ENCODE assay signal across 19 cellular contexts in the genomic region with DNA sequence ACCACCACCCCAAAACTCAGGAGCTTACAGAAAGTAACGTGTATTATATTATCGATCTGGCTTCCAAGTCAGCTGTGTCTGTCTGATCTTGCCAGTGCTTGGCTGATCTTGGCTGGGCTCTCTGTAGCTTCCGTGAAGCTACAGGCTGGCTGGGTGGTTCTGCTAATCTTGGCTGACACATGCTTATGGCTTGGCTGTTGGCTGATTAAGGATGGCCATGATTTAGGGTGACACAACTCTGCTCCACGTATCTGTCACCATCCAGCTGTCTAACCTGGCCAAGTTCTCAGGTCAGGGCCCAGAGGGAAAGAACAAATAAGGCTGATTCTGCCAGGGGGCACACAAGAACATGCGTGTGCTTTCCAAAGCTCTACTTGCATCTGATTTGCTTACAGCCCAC.
"Had no signal": no experiment of that assay in that cellular context is flagged by ENCODE, and none has a peak within 500 bp of the region (broad histone marks: within the 10 kb centered on the region; RNA-seq: fewer than 3 reads in every experiment).

No MANE protein-coding gene starts in this region.

- H3K4me1 ChIP-seq: left lung, parathyroid adenoma had no signal

- H3K36me3 ChIP-seq: left lung, thoracic aorta, upper lobe of left lung had no signal

- H3K27me3 ChIP-seq: left lung, upper lobe of left lung had no signal

- H3K4me3 ChIP-seq: left lung, thoracic aorta, upper lobe of left lung had no signal

- H3K9me3 ChIP-seq: left lung, thoracic aorta, upper lobe of left lung had no signal

- H3K27ac ChIP-seq: left lung, parathyroid adenoma, thoracic aorta, upper lobe of left lung had no signal

- DNase-seq: activated CD4-positive, alpha-beta memory T cell treated with anti-CD3 and anti-CD28 coated beads, Interleukin-2, amount 10 ng/mL, durations not matched to agents 7 days and 5 days; activated CD4-positive, alpha-beta T cell treated with anti-CD3 and anti-CD28 coated beads, Interleukin-2, amount 10 ng/mL, durations not matched to agents 24 days and 14 days; activated CD8-positive, alpha-beta memory T cell treated with anti-CD3 and anti-CD28 coated beads, Interleukin-2, amount 10 ng/mL, durations not matched to agents 7 days and 5 days; activated gamma-delta T cell; activated naive CD4-positive, alpha-beta T cell treated with anti-CD3 and anti-CD28 coated beads, Interleukin-2, amount 50 U/mL, for 16 hours; activated naive CD8-positive, alpha-beta T cell treated with anti-CD3 and anti-CD28 coated beads, Interleukin-2, amount 50 U/mL, for 24 hours; cerebellar nuclear complex; cortex of kidney; foreskin melanocyte; immature natural killer cell; left lung; nucleus accumbens; right cardiac atrium; stimulated activated CD4-positive, alpha-beta T cell treated with anti-CD3 and anti-CD28 coated beads, Interleukin-4, amount 100 ng/mL, for 24 hours; stimulated activated naive CD4-positive, alpha-beta T cell treated with Interleukin-2 at 50 U/mL for 16 hours; T1000; upper lobe of left lung had no signal
